In the genomic region with DNA sequence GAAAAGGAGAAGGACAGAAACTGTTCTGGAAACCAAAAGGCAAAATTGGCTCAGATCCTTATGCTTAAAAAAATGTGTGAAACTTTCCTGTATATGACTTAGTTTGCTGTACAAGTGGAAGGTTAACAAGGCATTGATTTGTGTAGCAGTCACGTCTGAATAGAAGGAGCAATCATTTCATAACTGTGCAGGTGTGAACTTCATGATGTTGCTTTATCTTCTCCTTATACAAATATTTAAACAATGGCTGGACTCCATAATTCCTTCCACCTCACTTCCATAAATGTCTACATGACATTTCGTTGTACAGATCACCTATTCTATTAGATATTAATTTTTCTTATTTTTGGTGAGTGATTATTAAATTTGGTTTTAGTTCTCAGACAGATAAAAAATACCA, we compare ENCODE assay signal across 9 cellular contexts.
"Had no signal": no experiment of that assay in that cellular context is flagged by ENCODE, and none has a peak within 500 bp of the region (broad histone marks: within the 10 kb centered on the region; RNA-seq: fewer than 3 reads in every experiment).

No MANE protein-coding gene starts in this region.

- ATAC-seq: GM23338, HCT116, HepG2 had no signal

- H3K4me3 ChIP-seq: GM23338, HAP-1 had no signal

- DNase-seq: HFFc6, KBM-7 had no signal

- H3K4me2 ChIP-seq: GM23338 had no signal

- H3K9me3 ChIP-seq: HAP-1 had no signal

- H3K27ac ChIP-seq: HL-60 had no signal

- FAIRE-seq: H1, H54, HepG2 had no signal

- H3K4me1 ChIP-seq: HAP-1 had no signal

- H3K36me3 ChIP-seq: HAP-1 had no signal
